Comparison of ENCODE assay signal across 23 cellular contexts in genomic region chr10:89182894-89183293, GRCh38. TPM values are rescaled to one million over a fixed set of nuclear protein-coding genes. Genes with fewer than 3 reads are reported as not detected.
"Had no signal": no experiment of that assay in that cellular context is flagged by ENCODE, and none has a peak within 500 bp of the region (broad histone marks: within the 10 kb centered on the region; RNA-seq: fewer than 3 reads in every experiment).

No MANE protein-coding gene starts in this region.

- H3K9me3 ChIP-seq: pancreas, thoracic aorta, transverse colon had no signal

- H3K4me1 Mint-ChIP-seq: immature natural killer cell had no signal

- H3K4me3 ChIP-seq: heart left ventricle, pancreas, stomach, thoracic aorta, transverse colon had no signal

- DNase-seq: effector memory CD4-positive, alpha-beta T cell; heart left ventricle; immature natural killer cell; left cardiac atrium; mesendoderm; naive B cell; occipital lobe; pancreas; right cardiac atrium; stimulated activated CD4-positive, alpha-beta T cell treated with anti-CD3 and anti-CD28 coated beads, Interleukin-4, amount 100 ng/mL, for 1 hour; stimulated activated CD8-positive, alpha-beta memory T cell treated with anti-CD3 and anti-CD28 coated beads, Interleukin-4, amount 100 ng/mL, for 48 hours; stomach; substantia nigra; transverse colon had no signal

- H3K4me3 Mint-ChIP-seq: immature natural killer cell; naive B cell; nephron; stimulated activated memory B cell treated with anti-CD40 and anti-IgM and Interleukin-4, amounts not matched to agents 10 μg/mL and 1 μg/mL and 100 μg/mL, for 72 hours had no signal

- H3K27ac Mint-ChIP-seq: immature natural killer cell; naive B cell; nephron; progenitor cell of endocrine pancreas; stimulated activated memory B cell treated with anti-CD40 and anti-IgM and Interleukin-4, amounts not matched to agents 10 μg/mL and 1 μg/mL and 100 μg/mL, for 72 hours had no signal

- H3K36me3 Mint-ChIP-seq: immature natural killer cell; naive B cell; stimulated activated memory B cell treated with anti-CD40 and anti-IgM and Interleukin-4, amounts not matched to agents 10 μg/mL and 1 μg/mL and 100 μg/mL, for 72 hours had no signal

- ATAC-seq: esophagus mucosa; heart left ventricle; left cardiac atrium; pancreas; right cardiac atrium; stimulated activated memory B cell treated with anti-CD40 and anti-IgM and Interleukin-4, amounts not matched to agents 10 μg/mL and 1 μg/mL and 100 μg/mL, for 72 hours had no signal

- H3K27me3 ChIP-seq: heart left ventricle, pancreas, transverse colon had no signal

- H3K36me3 ChIP-seq: heart left ventricle, pancreas, stomach, thoracic aorta, transverse colon had no signal

- H3K4me1 ChIP-seq: transverse colon had no signal

- H3K9me3 Mint-ChIP-seq: immature natural killer cell; naive B cell; stimulated activated memory B cell treated with anti-CD40 and anti-IgM and Interleukin-4, amounts not matched to agents 10 μg/mL and 1 μg/mL and 100 μg/mL, for 72 hours had no signal

- FAIRE-seq: endometrium, frontal cortex, keratinocyte, pancreas had no signal

- H3K27ac ChIP-seq: heart left ventricle, pancreas, stomach, thoracic aorta, transverse colon had no signal

RNA-seq across cellular contexts. Expression of gene CH25H, which starts 24.2 kb away (rescaled TPM):
- total RNA-seq: glomerular endothelial cell, progenitor cell of endocrine pancreas had no signal
